23 cellular contexts compared by ENCODE assay signal in the genomic region with DNA sequence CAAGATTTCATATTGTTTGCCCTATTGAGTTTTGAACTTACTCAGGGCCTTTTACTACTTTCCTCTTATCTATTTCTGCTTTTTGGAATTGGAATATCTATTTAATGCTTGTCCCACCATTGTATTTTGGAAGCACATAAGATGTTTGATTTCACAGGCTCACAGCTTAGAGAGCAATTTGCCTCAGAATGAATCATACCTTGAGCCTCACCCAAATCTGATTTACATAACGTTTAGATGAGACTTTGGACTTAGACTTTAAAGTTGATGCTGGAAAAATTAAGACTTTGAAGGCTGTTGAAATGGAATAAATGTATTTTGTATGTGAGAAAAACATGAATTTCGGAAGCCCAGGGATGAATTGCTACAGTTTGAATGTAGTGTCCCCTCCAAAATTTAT.
"Had no signal": no experiment of that assay in that cellular context is flagged by ENCODE, and none has a peak within 500 bp of the region (broad histone marks: within the 10 kb centered on the region; RNA-seq: fewer than 3 reads in every experiment).

No MANE protein-coding gene starts in this region.

- H3K9me3 ChIP-seq: neutrophil, pancreas, prostate gland, right lobe of liver, sigmoid colon, stomach, suprapubic skin, testis, tibial artery, upper lobe of left lung, vagina had no signal

- ATAC-seq: naive thymus-derived CD8-positive, alpha-beta T cell; natural killer cell treated with Interleukin-12 subunit alpha and Interleukin-12 subunit beta and Interleukin-15 and Interleukin-18, amount 100 ng/mL, for 72 hours; pancreas; right cardiac atrium; right lobe of liver; stimulated activated naive B cell treated with anti-CD40 and anti-IgM and Interleukin-4, amounts not matched to agents 10 μg/mL and 1 μg/mL and 100 μg/mL, for 72 hours had no signal

- H3K4me1 ChIP-seq: pancreas, prostate gland, right lobe of liver, sigmoid colon, stomach, suprapubic skin, testis, tibial artery, upper lobe of left lung, vagina had no signal

- DNase-seq: naive thymus-derived CD8-positive, alpha-beta T cell; nephron progenitor cell; right cardiac atrium; sigmoid colon; small intestine; stimulated activated CD4-positive, alpha-beta T cell treated with anti-CD3 and anti-CD28 coated beads, Interleukin-15, amount 100 ng/mL, for 24 hours; stimulated activated CD4-positive, alpha-beta T cell treated with anti-CD3 and anti-CD28 coated beads, Interleukin-2, amount 100 ng/mL, for 24 hours; stimulated activated CD4-positive, alpha-beta T cell treated with anti-CD3 and anti-CD28 coated beads, Interleukin-2, amount 100 ng/mL, for 48 hours; stimulated activated CD4-positive, alpha-beta T cell treated with anti-CD3 and anti-CD28 coated beads, Interleukin-4, amount 100 ng/mL, for 24 hours; stimulated activated naive B cell treated with anti-CD40 and anti-IgM and Interleukin-4, amounts not matched to agents 10 μg/mL and 1 μg/mL and 100 μg/mL, for 72 hours; stimulated activated naive CD4-positive, alpha-beta T cell treated with Interleukin-2 at 50 U/mL for 16 hours; stomach; testis; tibial artery; trophoblast cell had no signal

- H3K36me3 ChIP-seq: neutrophil, pancreas, prostate gland, right lobe of liver, sigmoid colon, stomach, suprapubic skin, tibial artery, upper lobe of left lung, vagina had no signal

- H3K4me3 ChIP-seq: pancreas, prostate gland, right lobe of liver, sigmoid colon, stomach, suprapubic skin, testis, tibial artery, upper lobe of left lung, vagina had no signal
